ENCODE assay signal across 17 cellular contexts in the genomic region with DNA sequence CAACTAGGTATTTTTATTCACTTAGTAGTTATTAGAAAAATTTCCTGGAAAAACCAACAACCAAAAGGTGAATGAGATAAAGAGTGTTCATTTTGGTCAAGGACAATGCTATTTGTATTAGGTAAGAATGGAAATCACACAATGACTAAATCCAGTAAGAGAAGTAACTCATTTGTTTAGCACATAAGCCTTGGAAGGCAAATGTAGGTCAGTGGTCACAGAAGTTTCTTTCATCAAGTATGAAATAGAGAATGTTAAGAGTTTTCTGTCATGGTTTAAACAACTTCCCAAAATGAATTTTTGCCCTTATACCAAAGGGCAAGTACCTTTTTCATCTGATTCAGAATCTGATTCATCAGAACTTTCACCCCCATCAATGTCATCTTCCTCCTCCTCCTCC.
DNase-seq lines count a peak whose midpoint lies in the region; ATAC-seq and TF ChIP-seq lines count a peak whose summit lies in the region.
"Had no signal": no experiment of that assay in that cellular context is flagged by ENCODE, and none has a peak within 500 bp of the region (broad histone marks: within the 10 kb centered on the region; RNA-seq: fewer than 3 reads in every experiment).

No MANE protein-coding gene starts in this region.

- H3K36me3 ChIP-seq in stomach = peaks cover 0 to 14% (median 5%) of the 10 kb centered on the region in 4 donors

- no peaks in the 10 kb centered on the region for H3K9me3 Mint-ChIP-seq in activated CD4-positive, alpha-beta T cell treated with anti-CD3 and anti-CD28 coated beads for 36 hours (ENCODE audit: low read depth)
- H3K9me3 Mint-ChIP-seq in stimulated activated effector memory CD8-positive, alpha-beta T cell treated with anti-CD3 and anti-CD28 coated beads, Interleukin-12 subunit alpha, Interleukin-12 subunit beta, amount 100 ng/mL, for 72 hours = no peaks in the 10 kb centered on the region
- H3K9me3 Mint-ChIP-seq: effector memory CD8-positive, alpha-beta T cell; mesothelial cell of epicardium had no signal

- TF ChIP-seq CTCF in stomach (IDR thresholded peaks at IDR 0.05) = no peak

- no peaks in the 10 kb centered on the region for H3K27me3 ChIP-seq in stomach

- H3K36me3 Mint-ChIP-seq in activated CD4-positive, alpha-beta T cell treated with anti-CD3 and anti-CD28 coated beads for 36 hours (ENCODE audit: low read depth) = peaks cover 7% of the 10 kb centered on the region
- peaks cover 41% of the 10 kb centered on the region for H3K36me3 Mint-ChIP-seq in stimulated activated effector memory CD8-positive, alpha-beta T cell treated with anti-CD3 and anti-CD28 coated beads, Interleukin-12 subunit alpha, Interleukin-12 subunit beta, amount 100 ng/mL, for 72 hours

- no peaks in the 10 kb centered on the region for H3K27me3 Mint-ChIP-seq in activated CD4-positive, alpha-beta T cell treated with anti-CD3 and anti-CD28 coated beads for 36 hours
- H3K27me3 Mint-ChIP-seq: activated CD8-positive, alpha-beta memory T cell treated with anti-CD3 and anti-CD28 coated beads, Interleukin-2, amount 10 ng/mL, durations not matched to agents 7 days and 5 days; effector memory CD8-positive, alpha-beta T cell; T-helper 17 cell had no signal

- no peak overlapping the region for H3K27ac ChIP-seq in stomach
- H3K27ac ChIP-seq: psoas muscle had no signal

- no peak for TF ChIP-seq EP300 in stomach (IDR thresholded peaks at IDR 0.05)

- no peak for DNase-seq in activated CD4-positive, alpha-beta T cell treated with anti-CD3 and anti-CD28 coated beads for 36 hours
- DNase-seq in activated CD4-positive, alpha-beta T cell treated with anti-CD3 and anti-CD28 coated beads for 4 hours = no peak
- DNase-seq in stimulated activated effector memory CD8-positive, alpha-beta T cell treated with anti-CD3 and anti-CD28 coated beads, Interleukin-12 subunit alpha, Interleukin-12 subunit beta, amount 100 ng/mL, for 72 hours (ENCODE audit: low spot score in 2 of 2) = no peak
- DNase-seq in D341Med (ENCODE audit: low spot score) (no peak), NAMALWA (ENCODE audit: low spot score) (no peak), stomach (no peak)
- DNase-seq: 8988T; activated CD8-positive, alpha-beta memory T cell treated with anti-CD3 and anti-CD28 coated beads, Interleukin-2, amount 10 ng/mL, durations not matched to agents 7 days and 5 days; effector memory CD8-positive, alpha-beta T cell; hippocampal formation; NCI-H226; psoas muscle; stimulated activated CD4-positive, alpha-beta T cell treated with anti-CD3 and anti-CD28 coated beads, Interleukin-4, amount 100 ng/mL, for 1 hour; T-helper 17 cell had no signal

- no peaks in the 10 kb centered on the region for H3K4me1 ChIP-seq in stomach
- H3K4me1 ChIP-seq: psoas muscle had no signal

- peak; percentile 81 for ATAC-seq in activated CD4-positive, alpha-beta T cell treated with anti-CD3 and anti-CD28 coated beads for 36 hours
- peak; percentile 67 for ATAC-seq in HG02571 (IDR thresholded peaks at IDR 0.05; ENCODE audit: unreplicated experiment)
- ATAC-seq in HG03575 (IDR thresholded peaks at IDR 0.05; ENCODE audit: extremely low read depth, insufficient number of reproducible peaks, low FRiP score, unreplicated experiment) = peak; percentile 52
- ATAC-seq in stimulated activated effector memory CD8-positive, alpha-beta T cell treated with anti-CD3 and anti-CD28 coated beads, Interleukin-12 subunit alpha, Interleukin-12 subunit beta, amount 100 ng/mL, for 72 hours = peak; percentile 94
- ATAC-seq: activated CD8-positive, alpha-beta memory T cell treated with anti-CD3 and anti-CD28 coated beads, Interleukin-2, amount 10 ng/mL, durations not matched to agents 7 days and 5 days; effector memory CD8-positive, alpha-beta T cell; psoas muscle; T-helper 17 cell had no signal

- intact Hi-C loops in activated CD4-positive, alpha-beta T cell treated with anti-CD3 and anti-CD28 coated beads for 36 hours (cut with DNase I, micrococcal nuclease) = no loop called here
- intact Hi-C loops in stomach (cut with DNase I; ENCODE audit: low total_unique reads) = no loop called here

- H3K9me3 ChIP-seq in stomach = no peaks in the 10 kb centered on the region
- H3K9me3 ChIP-seq: psoas muscle had no signal

- H3K4me1 Mint-ChIP-seq in activated CD4-positive, alpha-beta T cell treated with anti-CD3 and anti-CD28 coated beads for 36 hours = peaks cover 10% of the 10 kb centered on the region
- peaks cover 9% of the 10 kb centered on the region for H3K4me1 Mint-ChIP-seq in stimulated activated effector memory CD8-positive, alpha-beta T cell treated with anti-CD3 and anti-CD28 coated beads, Interleukin-12 subunit alpha, Interleukin-12 subunit beta, amount 100 ng/mL, for 72 hours
- H3K4me1 Mint-ChIP-seq: mesothelial cell of epicardium had no signal

- CTCF ChIA-PET in activated CD4-positive, alpha-beta T cell treated with anti-CD3 and anti-CD28 coated beads for 36 hours (lab: Charles Lee) = no interaction called here

- H3K4me3 ChIP-seq in stomach = no peak overlapping the region
- H3K4me3 ChIP-seq: psoas muscle had no signal

- no peak overlapping the region for H3K27ac Mint-ChIP-seq in activated CD4-positive, alpha-beta T cell treated with anti-CD3 and anti-CD28 coated beads for 36 hours
- H3K27ac Mint-ChIP-seq in stimulated activated effector memory CD8-positive, alpha-beta T cell treated with anti-CD3 and anti-CD28 coated beads, Interleukin-12 subunit alpha, Interleukin-12 subunit beta, amount 100 ng/mL, for 72 hours = peak overlapping the region; percentile 9
- H3K27ac Mint-ChIP-seq: activated CD8-positive, alpha-beta memory T cell treated with anti-CD3 and anti-CD28 coated beads, Interleukin-2, amount 10 ng/mL, durations not matched to agents 7 days and 5 days; mesothelial cell of epicardium; T-helper 17 cell had no signal

- TF ChIP-seq POLR2A in stomach (IDR thresholded peaks at IDR 0.05) = no peak

- H3K4me3 Mint-ChIP-seq in activated CD4-positive, alpha-beta T cell treated with anti-CD3 and anti-CD28 coated beads for 36 hours = no peak overlapping the region
- H3K4me3 Mint-ChIP-seq in stimulated activated effector memory CD8-positive, alpha-beta T cell treated with anti-CD3 and anti-CD28 coated beads, Interleukin-12 subunit alpha, Interleukin-12 subunit beta, amount 100 ng/mL, for 72 hours = no peak overlapping the region
- H3K4me3 Mint-ChIP-seq: activated CD8-positive, alpha-beta memory T cell treated with anti-CD3 and anti-CD28 coated beads, Interleukin-2, amount 10 ng/mL, durations not matched to agents 7 days and 5 days; effector memory CD8-positive, alpha-beta T cell; mesothelial cell of epicardium; T-helper 17 cell had no signal

- POLR2A ChIA-PET in activated CD4-positive, alpha-beta T cell treated with anti-CD3 and anti-CD28 coated beads for 36 hours (lab: Charles Lee) = no interaction called here
